ENCODE assay signal across 1 cellular context in genomic region chr7:106278695-106279094, GRCh38.
TF ChIP-seq lines count a peak whose summit lies in the region.

No MANE protein-coding gene starts in this region.

TF ChIP-seq in GM23338, 12 proteins besides CTCF, POLR2A, EP300 and RAD21 (continued from another document):
- no peak for TF ChIP-seq ZNF114 (CRISPR knock-in tag; IDR thresholded peaks at IDR 0.05)
- no peak for TF ChIP-seq EZH2phosphoT487 (IDR thresholded peaks at IDR 0.05; ENCODE audit: unreplicated experiment)
- no peak for TF ChIP-seq ZNF331 (CRISPR knock-in tag; IDR thresholded peaks at IDR 0.05; ENCODE audit: low read depth)
- TF ChIP-seq STAT1 (IDR thresholded peaks at IDR 0.05; ENCODE audit: unreplicated experiment): no peak
- TF ChIP-seq POLR2AphosphoS5 (IDR thresholded peaks at IDR 0.05; ENCODE audit: low read depth): no peak
- no peak for TF ChIP-seq CREB1 (CRISPR knock-in tag; IDR thresholded peaks at IDR 0.05; ENCODE audit: low read depth)
- no peak for TF ChIP-seq JUNB (IDR thresholded peaks at IDR 0.05; ENCODE audit: unreplicated experiment)
- TF ChIP-seq, protein P1, sequence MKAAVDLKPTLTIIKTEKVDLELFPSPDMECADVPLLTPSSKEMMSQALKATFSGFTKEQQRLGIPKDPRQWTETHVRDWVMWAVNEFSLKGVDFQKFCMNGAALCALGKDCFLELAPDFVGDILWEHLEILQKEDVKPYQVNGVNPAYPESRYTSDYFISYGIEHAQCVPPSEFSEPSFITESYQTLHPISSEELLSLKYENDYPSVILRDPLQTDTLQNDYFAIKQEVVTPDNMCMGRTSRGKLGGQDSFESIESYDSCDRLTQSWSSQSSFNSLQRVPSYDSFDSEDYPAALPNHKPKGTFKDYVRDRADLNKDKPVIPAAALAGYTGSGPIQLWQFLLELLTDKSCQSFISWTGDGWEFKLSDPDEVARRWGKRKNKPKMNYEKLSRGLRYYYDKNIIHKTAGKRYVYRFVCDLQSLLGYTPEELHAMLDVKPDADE (IDR thresholded peaks at IDR 0.05): no peak
- TF ChIP-seq, protein P2, sequence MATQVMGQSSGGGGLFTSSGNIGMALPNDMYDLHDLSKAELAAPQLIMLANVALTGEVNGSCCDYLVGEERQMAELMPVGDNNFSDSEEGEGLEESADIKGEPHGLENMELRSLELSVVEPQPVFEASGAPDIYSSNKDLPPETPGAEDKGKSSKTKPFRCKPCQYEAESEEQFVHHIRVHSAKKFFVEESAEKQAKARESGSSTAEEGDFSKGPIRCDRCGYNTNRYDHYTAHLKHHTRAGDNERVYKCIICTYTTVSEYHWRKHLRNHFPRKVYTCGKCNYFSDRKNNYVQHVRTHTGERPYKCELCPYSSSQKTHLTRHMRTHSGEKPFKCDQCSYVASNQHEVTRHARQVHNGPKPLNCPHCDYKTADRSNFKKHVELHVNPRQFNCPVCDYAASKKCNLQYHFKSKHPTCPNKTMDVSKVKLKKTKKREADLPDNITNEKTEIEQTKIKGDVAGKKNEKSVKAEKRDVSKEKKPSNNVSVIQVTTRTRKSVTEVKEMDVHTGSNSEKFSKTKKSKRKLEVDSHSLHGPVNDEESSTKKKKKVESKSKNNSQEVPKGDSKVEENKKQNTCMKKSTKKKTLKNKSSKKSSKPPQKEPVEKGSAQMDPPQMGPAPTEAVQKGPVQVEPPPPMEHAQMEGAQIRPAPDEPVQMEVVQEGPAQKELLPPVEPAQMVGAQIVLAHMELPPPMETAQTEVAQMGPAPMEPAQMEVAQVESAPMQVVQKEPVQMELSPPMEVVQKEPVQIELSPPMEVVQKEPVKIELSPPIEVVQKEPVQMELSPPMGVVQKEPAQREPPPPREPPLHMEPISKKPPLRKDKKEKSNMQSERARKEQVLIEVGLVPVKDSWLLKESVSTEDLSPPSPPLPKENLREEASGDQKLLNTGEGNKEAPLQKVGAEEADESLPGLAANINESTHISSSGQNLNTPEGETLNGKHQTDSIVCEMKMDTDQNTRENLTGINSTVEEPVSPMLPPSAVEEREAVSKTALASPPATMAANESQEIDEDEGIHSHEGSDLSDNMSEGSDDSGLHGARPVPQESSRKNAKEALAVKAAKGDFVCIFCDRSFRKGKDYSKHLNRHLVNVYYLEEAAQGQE (IDR thresholded peaks at IDR 0.05; ENCODE audit: unreplicated experiment): no peak
